ENCODE assay signal across 22 cellular contexts in the genomic region with DNA sequence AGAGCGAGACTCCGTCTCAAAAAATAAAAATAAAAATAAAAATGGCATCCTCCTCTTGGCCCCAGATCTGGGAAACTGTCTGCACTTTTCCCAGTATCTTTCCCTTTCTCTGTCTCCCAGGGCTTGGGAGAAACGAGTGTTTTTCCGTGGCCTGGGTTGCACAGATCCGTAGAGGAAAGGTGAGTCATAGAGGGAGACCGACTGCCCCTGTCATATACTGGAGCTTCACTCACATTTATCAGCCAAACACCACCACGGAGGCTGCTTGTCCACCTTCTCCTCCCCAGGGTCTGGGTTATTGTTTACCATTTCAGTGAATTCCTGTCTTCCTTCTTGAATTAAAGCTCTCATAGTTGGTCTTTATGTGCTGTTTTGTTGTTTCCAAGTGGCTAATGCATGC. TPM values are rescaled to one million over a fixed set of nuclear protein-coding genes. Genes with fewer than 3 reads are reported as not detected.
DNase-seq lines count a peak whose midpoint lies in the region; ATAC-seq, FAIRE-seq and TF ChIP-seq lines count a peak whose summit lies in the region.
"Had no signal": no experiment of that assay in that cellular context is flagged by ENCODE, and none has a peak within 500 bp of the region (broad histone marks: within the 10 kb centered on the region; RNA-seq: fewer than 3 reads in every experiment).

No MANE protein-coding gene starts in this region.

- peak; percentile 4 for DNase-seq in AG10803 (ENCODE audit: low read depth)
- DNase-seq in HT1080 (ENCODE audit: low read depth) = peak; percentile 41
- peak; percentile 12 for DNase-seq in astrocyte (ENCODE audit: low read depth)
- DNase-seq in islet precursor cell = peak; percentile 77
- DNase-seq in natural killer cell treated with Interleukin-12 subunit alpha and Interleukin-12 subunit beta and Interleukin-15 and Interleukin-18, amount 100 ng/mL, for 72 hours (ENCODE audit: low spot score) = no peak
- DNase-seq in activated CD4-positive, alpha-beta T cell treated with anti-CD3 and anti-CD28 coated beads, Interleukin-2, amount 50 U/mL, for 1 hour = no peak
- DNase-seq: activated effector memory CD4-positive, alpha-beta T cell treated with anti-CD3 and anti-CD28 coated beads, Interleukin-2, amount 50 U/mL, for 16 hours; CD4-positive, alpha-beta memory T cell; DMS153; heart right ventricle; immature natural killer cell; lower lobe of right lung; NCI-H1694; NCI-H2227 treated with DMSO at 0.1 percent for 48 hours; ovary; right lobe of liver; testis had no signal

- H3K4me3 Mint-ChIP-seq in astrocyte (ENCODE audit: unreplicated experiment) = no peak overlapping the region
- no peak overlapping the region for H3K4me3 Mint-ChIP-seq in natural killer cell treated with Interleukin-12 subunit alpha and Interleukin-12 subunit beta and Interleukin-15 and Interleukin-18, amount 100 ng/mL, for 72 hours
- H3K4me3 Mint-ChIP-seq: CD4-positive, alpha-beta memory T cell; IgD-negative memory B cell; immature natural killer cell; stimulated activated effector memory CD8-positive, alpha-beta T cell treated with anti-CD3 and anti-CD28 coated beads, Interleukin-12 subunit alpha, Interleukin-12 subunit beta, amount 100 ng/mL, for 72 hours had no signal

- H3K79me2 ChIP-seq in astrocyte (ENCODE audit: insufficient read depth, low read length) = no peaks in the 10 kb centered on the region

- FAIRE-seq in astrocyte (lab: Jason Lieb, UNC) = no peak
- FAIRE-seq: RCC 7860 had no signal

- no peaks in the 10 kb centered on the region for H3K36me3 Mint-ChIP-seq in astrocyte (ENCODE audit: low read depth, unreplicated experiment)
- no peaks in the 10 kb centered on the region for H3K36me3 Mint-ChIP-seq in natural killer cell treated with Interleukin-12 subunit alpha and Interleukin-12 subunit beta and Interleukin-15 and Interleukin-18, amount 100 ng/mL, for 72 hours
- H3K36me3 Mint-ChIP-seq: CD4-positive, alpha-beta memory T cell; IgD-negative memory B cell; immature natural killer cell; stimulated activated effector memory CD8-positive, alpha-beta T cell treated with anti-CD3 and anti-CD28 coated beads, Interleukin-12 subunit alpha, Interleukin-12 subunit beta, amount 100 ng/mL, for 72 hours had no signal

- no peaks in the 10 kb centered on the region for H4K20me1 ChIP-seq in astrocyte (ENCODE audit: insufficient read depth, low read length)

- H3K4me1 Mint-ChIP-seq in astrocyte (ENCODE audit: low read depth, unreplicated experiment) = peaks cover 4% of the 10 kb centered on the region
- no peaks in the 10 kb centered on the region for H3K4me1 Mint-ChIP-seq in natural killer cell treated with Interleukin-12 subunit alpha and Interleukin-12 subunit beta and Interleukin-15 and Interleukin-18, amount 100 ng/mL, for 72 hours (ENCODE audit: low read depth in 2 of 2)
- H3K4me1 Mint-ChIP-seq: CD4-positive, alpha-beta memory T cell; IgD-negative memory B cell; immature natural killer cell; stimulated activated effector memory CD8-positive, alpha-beta T cell treated with anti-CD3 and anti-CD28 coated beads, Interleukin-12 subunit alpha, Interleukin-12 subunit beta, amount 100 ng/mL, for 72 hours had no signal

- H3K4me1 ChIP-seq in astrocyte (ENCODE audit: insufficient read depth, low read length) = no peaks in the 10 kb centered on the region
- H3K4me1 ChIP-seq: heart right ventricle, lower lobe of right lung, right lobe of liver, testis had no signal

- H3K9me3 Mint-ChIP-seq in astrocyte (ENCODE audit: unreplicated experiment) = no peaks in the 10 kb centered on the region
- no peaks in the 10 kb centered on the region for H3K9me3 Mint-ChIP-seq in natural killer cell treated with Interleukin-12 subunit alpha and Interleukin-12 subunit beta and Interleukin-15 and Interleukin-18, amount 100 ng/mL, for 72 hours
- H3K9me3 Mint-ChIP-seq: IgD-negative memory B cell; immature natural killer cell; stimulated activated effector memory CD8-positive, alpha-beta T cell treated with anti-CD3 and anti-CD28 coated beads, Interleukin-12 subunit alpha, Interleukin-12 subunit beta, amount 100 ng/mL, for 72 hours had no signal

- no peaks in the 10 kb centered on the region for H3K36me3 ChIP-seq in astrocyte (ENCODE audit: insufficient read depth, low read length)
- H3K36me3 ChIP-seq: heart right ventricle, lower lobe of right lung, ovary, right lobe of liver had no signal

- ATAC-seq in HG03097 (IDR thresholded peaks at IDR 0.05; ENCODE audit: low FRiP score, unreplicated experiment) = no peak
- ATAC-seq in GM19035 (IDR thresholded peaks at IDR 0.05; ENCODE audit: unreplicated experiment) = no peak
- ATAC-seq in natural killer cell treated with Interleukin-12 subunit alpha and Interleukin-12 subunit beta and Interleukin-15 and Interleukin-18, amount 100 ng/mL, for 72 hours = no peak
- ATAC-seq: lower lobe of right lung; stimulated activated effector memory CD8-positive, alpha-beta T cell treated with anti-CD3 and anti-CD28 coated beads, Interleukin-12 subunit alpha, Interleukin-12 subunit beta, amount 100 ng/mL, for 72 hours had no signal

- H2AFZ ChIP-seq in astrocyte (ENCODE audit: low read depth, low read length) = peak overlapping the region; percentile 67

- peaks cover 4% of the 10 kb centered on the region for H3K27me3 ChIP-seq in astrocyte (ENCODE audit: insufficient read depth, low read length)
- H3K27me3 ChIP-seq: heart right ventricle, ovary, right lobe of liver, testis had no signal

- peak overlapping the region; percentile 1 for H3K27ac Mint-ChIP-seq in astrocyte (ENCODE audit: unreplicated experiment)
- H3K27ac Mint-ChIP-seq in natural killer cell treated with Interleukin-12 subunit alpha and Interleukin-12 subunit beta and Interleukin-15 and Interleukin-18, amount 100 ng/mL, for 72 hours = no peak overlapping the region
- H3K27ac Mint-ChIP-seq: CD4-positive, alpha-beta memory T cell; IgD-negative memory B cell; immature natural killer cell; stimulated activated effector memory CD8-positive, alpha-beta T cell treated with anti-CD3 and anti-CD28 coated beads, Interleukin-12 subunit alpha, Interleukin-12 subunit beta, amount 100 ng/mL, for 72 hours had no signal

- no peak for TF ChIP-seq CTCF in AG10803 (conservative IDR thresholded peaks at IDR 0.05; ENCODE audit: low read length)
- TF ChIP-seq CTCF in astrocyte (IDR thresholded peaks at IDR 0.05; ENCODE audit: insufficient read depth, low read depth, low read length) = no peak

- no peak overlapping the region for H3K4me3 ChIP-seq in AG10803 (ENCODE audit: low read length)
- H3K4me3 ChIP-seq in astrocyte (ENCODE audit: insufficient read depth, low read depth, low read length) = no peak overlapping the region
- H3K4me3 ChIP-seq: heart right ventricle, lower lobe of right lung, ovary, right lobe of liver, testis had no signal

- H3K9me3 ChIP-seq in astrocyte (ENCODE audit: insufficient read depth, low read depth, low read length) = no peaks in the 10 kb centered on the region
- H3K9me3 ChIP-seq: lower lobe of right lung, ovary, right lobe of liver, testis had no signal

- no peak overlapping the region for H3K27ac ChIP-seq in astrocyte (ENCODE audit: low read depth, low read length)
- H3K27ac ChIP-seq: heart right ventricle, lower lobe of right lung, ovary, right lobe of liver, testis had no signal

- H3K9ac ChIP-seq in astrocyte (ENCODE audit: low read length) = no peak overlapping the region

- H3K27me3 Mint-ChIP-seq in astrocyte (ENCODE audit: low read depth, unreplicated experiment) = no peaks in the 10 kb centered on the region
- peaks cover 15 to 17% of the 10 kb centered on the region in 2 donors for H3K27me3 Mint-ChIP-seq in natural killer cell treated with Interleukin-12 subunit alpha and Interleukin-12 subunit beta and Interleukin-15 and Interleukin-18, amount 100 ng/mL, for 72 hours

- H3K4me2 ChIP-seq in astrocyte (ENCODE audit: low read length) = no peak overlapping the region

RNA-seq across cellular contexts. Expression of a gene that starts 31.9 kb away (rescaled TPM):
- total RNA-seq in HT1080 (2014; rRNA removed; shearing (Covaris generic)) = 123 and 125 TPM in 2 replicates
- 165 and 180 TPM in 2 replicates for polyA plus RNA-seq in HT1080 (2015; cell fraction: cytosol; rRNA removed)
- polyA plus RNA-seq in HT1080 (2015; cell fraction: nucleus; rRNA removed) = 76.5 and 93.5 TPM in 2 replicates
- total RNA-seq in astrocyte = 122 and 125 TPM in 2 replicates
- total RNA-seq in natural killer cell treated with Interleukin-12 subunit alpha and Interleukin-12 subunit beta and Interleukin-15 and Interleukin-18, amount 100 ng/mL, for 72 hours = 10 to 100 TPM; 97.6 to 99.8 TPM

Comparison
In these comparisons a context has a peak if more than half of its experiments do, and no peak if none do; other contexts are left out.
1. DNase-seq: peak in AG10803 (single experiment), HT1080 (single experiment), astrocyte (single experiment) and islet precursor cell (single experiment); none in natural killer cell treated with Interleukin-12 subunit alpha and Interleukin-12 subunit beta and Interleukin-15 and Interleukin-18, amount 100 ng/mL, for 72 hours (single experiment) and activated CD4-positive, alpha-beta T cell treated with anti-CD3 and anti-CD28 coated beads, Interleukin-2, amount 50 U/mL, for 1 hour (single experiment).